In the genomic region with DNA sequence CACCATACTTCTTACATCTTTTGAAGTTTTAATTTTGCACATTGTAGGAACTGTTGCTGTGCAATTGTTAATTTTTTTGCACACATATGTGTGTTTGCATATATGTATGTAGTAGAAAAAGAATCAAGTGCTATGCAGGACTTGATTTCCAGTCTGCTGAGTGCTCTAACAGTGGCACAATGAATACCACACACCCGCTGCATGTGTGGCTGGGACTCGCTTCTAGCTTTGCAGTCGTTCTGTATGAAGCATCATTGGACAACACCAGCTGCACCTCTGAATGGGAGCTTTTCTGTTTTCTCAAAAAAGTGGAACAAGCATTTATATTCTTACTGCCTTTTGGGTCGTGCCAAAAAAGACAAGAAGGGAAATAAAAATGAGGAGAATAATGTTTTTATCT, we compare ENCODE assay signal across 16 cellular contexts.
DNase-seq lines count a peak whose midpoint lies in the region; ATAC-seq lines count a peak whose summit lies in the region.
"Had no signal": no experiment of that assay in that cellular context is flagged by ENCODE, and none has a peak within 500 bp of the region (broad histone marks: within the 10 kb centered on the region; RNA-seq: fewer than 3 reads in every experiment).

No MANE protein-coding gene starts in this region.

- peaks cover 48% of the 10 kb centered on the region for H3K36me3 ChIP-seq in CD4-positive, CD25-positive, alpha-beta regulatory T cell (ENCODE audit: control insufficient read depth, insufficient read depth, low read length)

- no peaks in the 10 kb centered on the region for H3K27me3 ChIP-seq in CD4-positive, CD25-positive, alpha-beta regulatory T cell (ENCODE audit: control insufficient read depth, insufficient read depth, low read length)
- H3K27me3 ChIP-seq: heart right ventricle had no signal

- peaks cover 47 to 84% (median 56%) of the 10 kb centered on the region in 4 donors for H3K4me1 Mint-ChIP-seq in CD4-positive, CD25-positive, alpha-beta regulatory T cell
- peaks cover 59 to 74% (median 74%) of the 10 kb centered on the region in 3 donors for H3K4me1 Mint-ChIP-seq in T-cell

- POLR2A ChIA-PET in T-cell (lab: Charles Lee) = interaction anchor here in 1 of 2 donors (0.6 to 0.7 kb wide), 4 partner anchors 38 to 454 kb away, joined by 3 to 14 read pairs (median 4); no protein-coding TSS in a partner anchor

- peak overlapping the region in 2 of 4 donors; percentile 3 to 71 for H3K4me3 Mint-ChIP-seq in CD4-positive, CD25-positive, alpha-beta regulatory T cell
- H3K4me3 Mint-ChIP-seq in T-cell = no peak overlapping the region
- H3K4me3 Mint-ChIP-seq: activated CD4-positive, alpha-beta T cell treated with anti-CD3 and anti-CD28 coated beads, Interleukin-2, amount 10 ng/mL, durations not matched to agents 7 days and 5 days; activated naive CD4-positive, alpha-beta T cell treated with anti-CD3 and anti-CD28 coated beads for 36 hours had no signal

- no peak overlapping the region for H3K4me3 ChIP-seq in CD4-positive, CD25-positive, alpha-beta regulatory T cell (ENCODE audit: low read depth, low read length)
- H3K4me3 ChIP-seq: heart right ventricle, lower lobe of right lung had no signal

- DNase-seq in CD4-positive, CD25-positive, alpha-beta regulatory T cell = no peak
- DNase-seq in T-cell (no peak), globus pallidus (ENCODE audit: low spot score) (peak; percentile 86), putamen (ENCODE audit: low spot score) (peak; percentile 73), NCI-H2029 (lab: John Stamatoyannopoulos, UW) (no peak)
- no peak for DNase-seq in activated effector memory CD4-positive, alpha-beta T cell treated with Interleukin-2 at 50 U/mL for 16 hours
- DNase-seq: activated CD4-positive, alpha-beta T cell treated with anti-CD3 and anti-CD28 coated beads, Interleukin-2, amount 10 ng/mL, durations not matched to agents 7 days and 5 days; activated naive CD4-positive, alpha-beta T cell treated with anti-CD3 and anti-CD28 coated beads for 36 hours; GOT3; heart right ventricle; lower lobe of right lung; NCI-H1436; NCI-H69; trophoblast cell had no signal

- peak overlapping the region; percentile 32 to 76 (median 49) for H3K27ac Mint-ChIP-seq in CD4-positive, CD25-positive, alpha-beta regulatory T cell
- peak overlapping the region; percentile 61 to 66 for H3K27ac Mint-ChIP-seq in T-cell
- H3K27ac Mint-ChIP-seq: activated CD4-positive, alpha-beta T cell treated with anti-CD3 and anti-CD28 coated beads, Interleukin-2, amount 10 ng/mL, durations not matched to agents 7 days and 5 days had no signal

- H3K36me3 Mint-ChIP-seq in CD4-positive, CD25-positive, alpha-beta regulatory T cell = peaks cover 58% of the 10 kb centered on the region
- H3K36me3 Mint-ChIP-seq in T-cell = peaks cover 57% of the 10 kb centered on the region

- no peak overlapping the region for H3K27ac ChIP-seq in CD4-positive, CD25-positive, alpha-beta regulatory T cell (ENCODE audit: insufficient read depth, low read length, poor library complexity, severe bottlenecking)
- H3K27ac ChIP-seq: lower lobe of right lung, RWPE1 had no signal

- H3K27me3 Mint-ChIP-seq in CD4-positive, CD25-positive, alpha-beta regulatory T cell = peaks cover 10% of the 10 kb centered on the region
- no peaks in the 10 kb centered on the region for H3K27me3 Mint-ChIP-seq in T-cell
- H3K27me3 Mint-ChIP-seq: activated CD4-positive, alpha-beta T cell treated with anti-CD3 and anti-CD28 coated beads, Interleukin-2, amount 10 ng/mL, durations not matched to agents 7 days and 5 days had no signal

- peaks cover 0 to 4% (median 0%) of the 10 kb centered on the region in 7 donors for H3K9me3 Mint-ChIP-seq in CD4-positive, CD25-positive, alpha-beta regulatory T cell
- H3K9me3 Mint-ChIP-seq in T-cell = no peaks in the 10 kb centered on the region

- no peak for ATAC-seq in CD4-positive, CD25-positive, alpha-beta regulatory T cell (ENCODE audit: low read depth in 2 of 2)
- no peak for ATAC-seq in T-cell (replicated peaks in 1 of 4)
- ATAC-seq in HG03354 (IDR thresholded peaks at IDR 0.05; ENCODE audit: poor library complexity, severe bottlenecking, unreplicated experiment) = no peak
- ATAC-seq: heart right ventricle, lower lobe of right lung had no signal

- CTCF ChIA-PET in T-cell (lab: Charles Lee) = interaction anchor here (0.5 to 0.7 kb wide), 2 partner anchors 166 to 201 kb away, joined by 3 read pairs; no protein-coding TSS in a partner anchor

- peaks cover 10% of the 10 kb centered on the region for H3K4me1 ChIP-seq in CD4-positive, CD25-positive, alpha-beta regulatory T cell (ENCODE audit: control insufficient read depth, insufficient read depth, low read length, poor library complexity, severe bottlenecking)

- no peaks in the 10 kb centered on the region for H3K9me3 ChIP-seq in CD4-positive, CD25-positive, alpha-beta regulatory T cell (ENCODE audit: control insufficient read depth in 2 of 2, low read length in 2 of 2)
- H3K9me3 ChIP-seq: lower lobe of right lung had no signal

Comparison
In these comparisons a context has a peak if more than half of its experiments do, and no peak if none do; other contexts are left out.
1. DNase-seq: peak in globus pallidus (single experiment) and putamen (single experiment); none in CD4-positive, CD25-positive, alpha-beta regulatory T cell (0 of 3), T-cell (0 of 34), activated effector memory CD4-positive, alpha-beta T cell treated with Interleukin-2 at 50 U/mL for 16 hours (single experiment) and NCI-H2029 (single experiment).